ENCODE assay signal across 1 cellular context in the genomic region with DNA sequence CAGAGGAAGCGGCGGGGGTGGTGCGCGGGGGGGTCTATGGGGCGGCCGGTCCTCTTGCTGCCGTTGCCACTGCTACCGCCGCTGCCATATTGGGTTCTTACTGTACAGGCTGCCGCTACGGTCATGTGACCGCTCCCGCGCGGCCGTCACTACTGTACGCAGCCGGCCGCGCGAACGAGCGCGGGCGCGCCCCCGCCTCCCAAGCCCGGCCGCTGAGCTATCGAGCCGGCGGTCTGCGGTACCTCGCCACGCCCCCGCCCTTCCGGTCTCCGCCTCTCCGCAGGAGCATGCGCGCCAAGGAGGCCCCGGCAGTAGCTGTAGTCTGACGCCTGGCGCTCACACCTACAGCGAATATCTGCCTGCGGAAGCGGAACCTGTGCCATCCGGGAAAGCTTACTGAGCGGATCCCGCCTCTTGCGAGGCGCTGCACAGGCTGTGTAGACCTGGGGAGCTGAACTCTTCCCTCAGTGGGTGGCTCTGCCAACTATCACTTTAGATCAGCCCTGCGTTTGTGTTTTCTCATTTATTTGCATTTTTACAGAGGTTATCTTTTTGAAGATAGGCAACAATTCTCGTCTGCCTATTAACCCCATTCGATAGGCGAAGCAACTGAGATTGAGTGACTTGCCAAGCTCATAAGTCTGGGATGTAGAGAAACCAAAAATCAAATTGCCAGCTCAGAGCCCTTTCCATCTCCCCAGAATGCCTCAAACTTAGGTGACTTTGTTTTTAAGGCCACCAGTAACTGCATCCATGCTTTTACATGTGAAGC.
A peak's percentile ranks its signal among the peaks of the same experiment; 100 is the strongest.
TF ChIP-seq lines count a peak whose summit lies in the region.

Gene ASXL2 (minus strand): TSS at position 127 of the 772 bp plus-strand sequence. CDS start 265 bp downstream, outside the sequence.

TF ChIP-seq in K562, 482 proteins besides CTCF, POLR2A, EP300 and RAD21 (continued from another document):
- TF ChIP-seq, protein P1, sequence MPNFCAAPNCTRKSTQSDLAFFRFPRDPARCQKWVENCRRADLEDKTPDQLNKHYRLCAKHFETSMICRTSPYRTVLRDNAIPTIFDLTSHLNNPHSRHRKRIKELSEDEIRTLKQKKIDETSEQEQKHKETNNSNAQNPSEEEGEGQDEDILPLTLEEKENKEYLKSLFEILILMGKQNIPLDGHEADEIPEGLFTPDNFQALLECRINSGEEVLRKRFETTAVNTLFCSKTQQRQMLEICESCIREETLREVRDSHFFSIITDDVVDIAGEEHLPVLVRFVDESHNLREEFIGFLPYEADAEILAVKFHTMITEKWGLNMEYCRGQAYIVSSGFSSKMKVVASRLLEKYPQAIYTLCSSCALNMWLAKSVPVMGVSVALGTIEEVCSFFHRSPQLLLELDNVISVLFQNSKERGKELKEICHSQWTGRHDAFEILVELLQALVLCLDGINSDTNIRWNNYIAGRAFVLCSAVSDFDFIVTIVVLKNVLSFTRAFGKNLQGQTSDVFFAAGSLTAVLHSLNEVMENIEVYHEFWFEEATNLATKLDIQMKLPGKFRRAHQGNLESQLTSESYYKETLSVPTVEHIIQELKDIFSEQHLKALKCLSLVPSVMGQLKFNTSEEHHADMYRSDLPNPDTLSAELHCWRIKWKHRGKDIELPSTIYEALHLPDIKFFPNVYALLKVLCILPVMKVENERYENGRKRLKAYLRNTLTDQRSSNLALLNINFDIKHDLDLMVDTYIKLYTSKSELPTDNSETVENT (CRISPR knock-in tag; IDR thresholded peaks at IDR 0.05) = no peak
- TF ChIP-seq, protein P2, sequence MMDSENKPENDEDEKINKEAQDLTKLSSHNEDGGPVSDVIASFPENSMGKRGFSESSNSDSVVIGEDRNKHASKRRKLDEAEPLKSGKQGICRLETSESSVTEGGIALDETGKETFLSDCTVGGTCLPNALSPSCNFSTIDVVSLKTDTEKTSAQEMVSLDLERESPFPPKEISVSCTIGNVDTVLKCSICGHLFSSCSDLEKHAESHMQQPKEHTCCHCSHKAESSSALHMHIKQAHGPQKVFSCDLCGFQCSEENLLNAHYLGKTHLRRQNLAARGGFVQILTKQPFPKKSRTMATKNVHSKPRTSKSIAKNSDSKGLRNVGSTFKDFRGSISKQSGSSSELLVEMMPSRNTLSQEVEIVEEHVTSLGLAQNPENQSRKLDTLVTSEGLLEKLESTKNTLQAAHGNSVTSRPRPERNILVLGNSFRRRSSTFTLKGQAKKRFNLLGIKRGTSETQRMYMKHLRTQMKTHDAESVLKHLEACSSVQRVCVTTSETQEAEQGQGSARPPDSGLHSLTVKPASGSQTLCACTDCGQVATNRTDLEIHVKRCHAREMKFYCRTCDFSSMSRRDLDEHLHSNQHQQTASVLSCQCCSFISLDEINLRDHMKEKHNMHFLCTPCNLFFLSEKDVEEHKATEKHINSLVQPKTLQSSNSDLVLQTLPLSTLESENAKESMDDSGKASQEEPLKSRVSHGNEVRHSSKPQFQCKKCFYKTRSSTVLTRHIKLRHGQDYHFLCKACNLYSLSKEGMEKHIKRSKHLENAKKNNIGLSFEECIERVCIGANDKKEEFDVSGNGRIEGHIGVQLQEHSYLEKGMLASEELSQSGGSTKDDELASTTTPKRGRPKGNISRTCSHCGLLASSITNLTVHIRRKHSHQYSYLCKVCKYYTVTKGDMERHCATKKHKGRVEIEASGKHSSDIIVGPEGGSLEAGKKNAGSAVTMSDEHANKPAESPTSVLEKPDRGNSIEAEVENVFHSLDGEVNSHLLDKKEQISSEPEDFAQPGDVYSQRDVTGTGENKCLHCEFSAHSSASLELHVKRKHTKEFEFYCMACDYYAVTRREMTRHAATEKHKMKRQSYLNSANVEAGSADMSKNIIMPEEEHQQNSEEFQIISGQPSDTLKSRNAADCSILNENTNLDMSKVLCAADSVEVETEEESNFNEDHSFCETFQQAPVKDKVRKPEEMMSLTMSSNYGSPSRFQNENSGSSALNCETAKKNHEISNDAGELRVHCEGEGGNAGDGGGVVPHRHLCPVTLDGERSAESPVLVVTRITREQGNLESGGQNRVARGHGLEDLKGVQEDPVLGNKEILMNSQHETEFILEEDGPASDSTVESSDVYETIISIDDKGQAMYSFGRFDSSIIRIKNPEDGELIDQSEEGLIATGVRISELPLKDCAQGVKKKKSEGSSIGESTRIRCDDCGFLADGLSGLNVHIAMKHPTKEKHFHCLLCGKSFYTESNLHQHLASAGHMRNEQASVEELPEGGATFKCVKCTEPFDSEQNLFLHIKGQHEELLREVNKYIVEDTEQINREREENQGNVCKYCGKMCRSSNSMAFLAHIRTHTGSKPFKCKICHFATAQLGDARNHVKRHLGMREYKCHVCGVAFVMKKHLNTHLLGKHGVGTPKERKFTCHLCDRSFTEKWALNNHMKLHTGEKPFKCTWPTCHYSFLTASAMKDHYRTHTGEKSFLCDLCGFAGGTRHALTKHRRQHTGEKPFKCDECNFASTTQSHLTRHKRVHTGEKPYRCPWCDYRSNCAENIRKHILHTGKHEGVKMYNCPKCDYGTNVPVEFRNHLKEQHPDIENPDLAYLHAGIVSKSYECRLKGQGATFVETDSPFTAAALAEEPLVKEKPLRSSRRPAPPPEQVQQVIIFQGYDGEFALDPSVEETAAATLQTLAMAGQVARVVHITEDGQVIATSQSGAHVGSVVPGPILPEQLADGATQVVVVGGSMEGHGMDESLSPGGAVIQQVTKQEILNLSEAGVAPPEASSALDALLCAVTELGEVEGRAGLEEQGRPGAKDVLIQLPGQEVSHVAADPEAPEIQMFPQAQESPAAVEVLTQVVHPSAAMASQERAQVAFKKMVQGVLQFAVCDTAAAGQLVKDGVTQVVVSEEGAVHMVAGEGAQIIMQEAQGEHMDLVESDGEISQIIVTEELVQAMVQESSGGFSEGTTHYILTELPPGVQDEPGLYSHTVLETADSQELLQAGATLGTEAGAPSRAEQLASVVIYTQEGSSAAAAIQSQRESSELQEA (IDR thresholded peaks at IDR 0.05; ENCODE audit: low read depth) = no peak
- TF ChIP-seq PTBP1 (IDR thresholded peaks at IDR 0.05; ENCODE audit: low read depth, low read length) (no peak), ZC3H4 (CRISPR knock-in tag; IDR thresholded peaks at IDR 0.05; ENCODE audit: borderline replicate concordance) (no peak), RBFOX2 (IDR thresholded peaks at IDR 0.05; ENCODE audit: low read depth, low read length) (peak; percentile 84), TEAD4 (IDR thresholded peaks at IDR 0.05; ENCODE audit: low read length) (peak; percentile 28), TEAD4 (CRISPR knock-in tag; IDR thresholded peaks at IDR 0.05; ENCODE audit: borderline replicate concordance) (no peak), ZNF511 (CRISPR knock-in tag; IDR thresholded peaks at IDR 0.05) (no peak), HNRNPLL (IDR thresholded peaks at IDR 0.05; ENCODE audit: low read depth, low read length, poor library complexity, severe bottlenecking) (peak; percentile 56), HDAC1 (IDR thresholded peaks at IDR 0.05) (no peak), ZNF282 (CRISPR knock-in tag; IDR thresholded peaks at IDR 0.05) (no peak), ZKSCAN3 (CRISPR knock-in tag; IDR thresholded peaks at IDR 0.05) (no peak), NR1H2 (CRISPR knock-in tag; IDR thresholded peaks at IDR 0.05) (no peak), KLF13 (tag; IDR thresholded peaks at IDR 0.05; ENCODE audit: borderline replicate concordance, low read depth) (0 out of 2 replicates have a peak, but pooled peaks have one; percentile 5), CREB5 (CRISPR knock-in tag; IDR thresholded peaks at IDR 0.05) (no peak), E2F8 (IDR thresholded peaks at IDR 0.05; ENCODE audit: low read depth, partially characterized antibody) (peak; percentile 56), RBBP5 (IDR thresholded peaks at IDR 0.05; ENCODE audit: borderline replicate concordance, insufficient read depth, low read length, poor library complexity, severe bottlenecking) (no peak), PTRF (tag; IDR thresholded peaks at IDR 0.05) (no peak), HCFC1 (IDR thresholded peaks at IDR 0.05; ENCODE audit: low read depth, low read length) (peak; percentile 64), HOXB6 (CRISPR knock-in tag; IDR thresholded peaks at IDR 0.05; ENCODE audit: borderline replicate concordance) (no peak), KLF1 (tag; IDR thresholded peaks at IDR 0.05) (peak; percentile 88), RCOR1 (IDR thresholded peaks at IDR 0.05; ENCODE audit: borderline replicate concordance in 1 of 2, low read depth in 2 of 2, low read length in 2 of 2) (0 out of 4 replicates have a peak, but pooled peaks of 1 of the 2 experiments have one; percentile 31), SOX6 (IDR thresholded peaks at IDR 0.05) (0 out of 2 replicates have a peak, but pooled peaks have one; percentile 20)
- TF ChIP-seq, protein P3, sequence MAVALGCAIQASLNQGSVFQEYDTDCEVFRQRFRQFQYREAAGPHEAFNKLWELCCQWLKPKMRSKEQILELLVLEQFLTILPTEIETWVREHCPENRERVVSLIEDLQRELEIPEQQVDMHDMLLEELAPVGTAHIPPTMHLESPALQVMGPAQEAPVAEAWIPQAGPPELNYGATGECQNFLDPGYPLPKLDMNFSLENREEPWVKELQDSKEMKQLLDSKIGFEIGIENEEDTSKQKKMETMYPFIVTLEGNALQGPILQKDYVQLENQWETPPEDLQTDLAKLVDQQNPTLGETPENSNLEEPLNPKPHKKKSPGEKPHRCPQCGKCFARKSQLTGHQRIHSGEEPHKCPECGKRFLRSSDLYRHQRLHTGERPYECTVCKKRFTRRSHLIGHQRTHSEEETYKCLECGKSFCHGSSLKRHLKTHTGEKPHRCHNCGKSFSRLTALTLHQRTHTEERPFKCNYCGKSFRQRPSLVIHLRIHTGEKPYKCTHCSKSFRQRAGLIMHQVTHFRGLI (CRISPR knock-in tag; IDR thresholded peaks at IDR 0.05) = no peak
- TF ChIP-seq, protein P4, sequence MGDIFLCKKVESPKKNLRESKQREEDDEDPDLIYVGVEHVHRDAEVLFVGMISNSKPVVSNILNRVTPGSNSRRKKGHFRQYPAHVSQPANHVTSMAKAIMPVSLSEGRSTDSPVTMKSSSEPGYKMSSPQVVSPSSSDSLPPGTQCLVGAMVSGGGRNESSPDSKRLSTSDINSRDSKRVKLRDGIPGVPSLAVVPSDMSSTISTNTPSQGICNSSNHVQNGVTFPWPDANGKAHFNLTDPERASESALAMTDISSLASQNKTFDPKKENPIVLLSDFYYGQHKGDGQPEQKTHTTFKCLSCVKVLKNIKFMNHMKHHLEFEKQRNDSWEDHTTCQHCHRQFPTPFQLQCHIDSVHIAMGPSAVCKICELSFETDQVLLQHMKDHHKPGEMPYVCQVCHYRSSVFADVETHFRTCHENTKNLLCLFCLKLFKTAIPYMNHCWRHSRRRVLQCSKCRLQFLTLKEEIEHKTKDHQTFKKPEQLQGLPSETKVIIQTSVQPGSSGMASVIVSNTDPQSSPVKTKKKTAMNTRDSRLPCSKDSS (IDR thresholded peaks at IDR 0.05; ENCODE audit: low read depth, partially characterized antibody) = no peak
